Comparison of ENCODE assay signal across 9 cellular contexts in the genomic region with DNA sequence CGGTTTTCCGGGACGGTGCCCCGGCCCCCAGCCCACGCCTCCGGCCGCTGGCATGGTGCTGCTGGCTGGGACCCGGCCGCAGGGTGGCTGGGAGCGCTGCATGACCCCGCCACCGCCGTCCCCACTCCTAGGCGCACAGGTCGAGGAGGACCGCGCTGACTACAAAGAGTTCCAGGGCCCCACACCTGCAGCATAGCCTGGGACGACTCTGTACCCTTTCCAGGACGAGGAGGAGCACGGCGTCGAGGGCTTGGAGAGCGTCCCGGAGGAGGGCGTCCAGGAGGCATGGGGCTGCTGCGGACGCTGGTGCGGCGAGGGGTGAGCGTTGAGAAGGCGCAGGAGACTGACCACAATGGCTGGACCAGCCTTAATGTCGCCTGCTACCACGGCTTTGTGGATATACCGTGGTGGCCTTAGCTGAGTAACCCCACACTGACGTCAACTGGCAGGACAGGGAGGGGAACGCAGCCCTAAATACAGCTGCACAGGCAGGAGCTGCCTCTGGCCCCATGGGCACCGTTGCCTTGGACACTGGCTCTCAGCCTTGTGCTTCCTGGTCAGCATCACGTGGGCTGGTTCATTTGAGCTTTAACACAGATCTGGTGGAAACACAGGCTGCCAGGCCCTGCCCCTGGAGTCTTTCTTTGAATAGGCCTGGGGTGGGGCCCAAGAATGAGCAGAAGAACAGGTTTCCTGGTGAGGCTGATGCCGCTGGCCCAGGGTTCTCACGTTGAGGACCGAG. TPM values are rescaled to one million over a fixed set of nuclear protein-coding genes. Genes with fewer than 3 reads are reported as not detected.
DNase-seq lines count a peak whose midpoint lies in the region; ATAC-seq and TF ChIP-seq lines count a peak whose summit lies in the region.
"Had no signal": no experiment of that assay in that cellular context is flagged by ENCODE, and none has a peak within 500 bp of the region (broad histone marks: within the 10 kb centered on the region; RNA-seq: fewer than 3 reads in every experiment).

No MANE protein-coding gene starts in this region.

- H3K27me3 Mint-ChIP-seq in glutamatergic neuron (ENCODE audit: unreplicated experiment) = peaks cover 2% of the 10 kb centered on the region
- H3K27me3 Mint-ChIP-seq in stimulated activated memory B cell treated with anti-CD40 and anti-IgM and Interleukin-4, amounts not matched to agents 10 μg/mL and 1 μg/mL and 100 μg/mL, for 72 hours = no peaks in the 10 kb centered on the region

- peak overlapping the region; percentile 87 for H3K4me3 Mint-ChIP-seq in glutamatergic neuron (ENCODE audit: unreplicated experiment)
- peak overlapping the region; percentile 97 for H3K4me3 Mint-ChIP-seq in stimulated activated memory B cell treated with anti-CD40 and anti-IgM and Interleukin-4, amounts not matched to agents 10 μg/mL and 1 μg/mL and 100 μg/mL, for 72 hours

- no peaks in the 10 kb centered on the region for H3K36me3 Mint-ChIP-seq in glutamatergic neuron (ENCODE audit: unreplicated experiment)
- H3K36me3 Mint-ChIP-seq in stimulated activated memory B cell treated with anti-CD40 and anti-IgM and Interleukin-4, amounts not matched to agents 10 μg/mL and 1 μg/mL and 100 μg/mL, for 72 hours = peaks cover 19% of the 10 kb centered on the region

- no peak for ATAC-seq in stimulated activated memory B cell treated with anti-CD40 and anti-IgM and Interleukin-4, amounts not matched to agents 10 μg/mL and 1 μg/mL and 100 μg/mL, for 72 hours

- peaks cover 2% of the 10 kb centered on the region for H3K9me3 Mint-ChIP-seq in glutamatergic neuron (ENCODE audit: unreplicated experiment)
- no peaks in the 10 kb centered on the region for H3K9me3 Mint-ChIP-seq in stimulated activated memory B cell treated with anti-CD40 and anti-IgM and Interleukin-4, amounts not matched to agents 10 μg/mL and 1 μg/mL and 100 μg/mL, for 72 hours

- no peaks in the 10 kb centered on the region for H3K4me1 Mint-ChIP-seq in glutamatergic neuron (ENCODE audit: low read depth, unreplicated experiment)
- peaks cover 33% of the 10 kb centered on the region for H3K4me1 Mint-ChIP-seq in stimulated activated memory B cell treated with anti-CD40 and anti-IgM and Interleukin-4, amounts not matched to agents 10 μg/mL and 1 μg/mL and 100 μg/mL, for 72 hours

- peak overlapping the region; percentile 43 for H3K27ac Mint-ChIP-seq in glutamatergic neuron (ENCODE audit: unreplicated experiment)
- peak overlapping the region; percentile 83 for H3K27ac Mint-ChIP-seq in stimulated activated memory B cell treated with anti-CD40 and anti-IgM and Interleukin-4, amounts not matched to agents 10 μg/mL and 1 μg/mL and 100 μg/mL, for 72 hours

- TF ChIP-seq CTCF in glutamatergic neuron (IDR thresholded peaks at IDR 0.05; ENCODE audit: partially characterized antibody, unreplicated experiment) = no peak

- DNase-seq in NCI-H2081 (lab: John Stamatoyannopoulos, UW) = peak; percentile 17 to 77
- DNase-seq in NCI-H2081 treated with DMSO at 0.1 percent for 48 hours (lab: John Stamatoyannopoulos, UW) = no peak
- peak; percentile 34 for DNase-seq in RPMI7951 (ENCODE audit: low read depth)
- DNase-seq in glutamatergic neuron = no peak
- DNase-seq in LoVo (ENCODE audit: low spot score) = no peak
- DNase-seq in activated gamma-delta T cell (lab: John Stamatoyannopoulos, UW) = no peak
- no peak for DNase-seq in HuH-7 (ENCODE audit: low spot score)
- DNase-seq: KG1 had no signal

RNA-seq across cellular contexts. Expression of gene TRIM43B, which starts 40.9 kb away (rescaled TPM):
- total RNA-seq in RPMI7951 (2014; rRNA removed; shearing (Covaris generic)) = not detected in 2 replicates
- 5.7 TPM for total RNA-seq in glutamatergic neuron (ENCODE audit: unreplicated experiment)

Comparison
In these comparisons a context has a peak if more than half of its experiments do, and no peak if none do; other contexts are left out.
1. DNase-seq: peak in NCI-H2081 (2 of 2) and RPMI7951 (single experiment); none in NCI-H2081 treated with DMSO at 0.1 percent for 48 hours (single experiment), glutamatergic neuron (single experiment), LoVo (single experiment), activated gamma-delta T cell (single experiment) and HuH-7 (single experiment).